ENCODE assay signal across 17 cellular contexts in the genomic region with DNA sequence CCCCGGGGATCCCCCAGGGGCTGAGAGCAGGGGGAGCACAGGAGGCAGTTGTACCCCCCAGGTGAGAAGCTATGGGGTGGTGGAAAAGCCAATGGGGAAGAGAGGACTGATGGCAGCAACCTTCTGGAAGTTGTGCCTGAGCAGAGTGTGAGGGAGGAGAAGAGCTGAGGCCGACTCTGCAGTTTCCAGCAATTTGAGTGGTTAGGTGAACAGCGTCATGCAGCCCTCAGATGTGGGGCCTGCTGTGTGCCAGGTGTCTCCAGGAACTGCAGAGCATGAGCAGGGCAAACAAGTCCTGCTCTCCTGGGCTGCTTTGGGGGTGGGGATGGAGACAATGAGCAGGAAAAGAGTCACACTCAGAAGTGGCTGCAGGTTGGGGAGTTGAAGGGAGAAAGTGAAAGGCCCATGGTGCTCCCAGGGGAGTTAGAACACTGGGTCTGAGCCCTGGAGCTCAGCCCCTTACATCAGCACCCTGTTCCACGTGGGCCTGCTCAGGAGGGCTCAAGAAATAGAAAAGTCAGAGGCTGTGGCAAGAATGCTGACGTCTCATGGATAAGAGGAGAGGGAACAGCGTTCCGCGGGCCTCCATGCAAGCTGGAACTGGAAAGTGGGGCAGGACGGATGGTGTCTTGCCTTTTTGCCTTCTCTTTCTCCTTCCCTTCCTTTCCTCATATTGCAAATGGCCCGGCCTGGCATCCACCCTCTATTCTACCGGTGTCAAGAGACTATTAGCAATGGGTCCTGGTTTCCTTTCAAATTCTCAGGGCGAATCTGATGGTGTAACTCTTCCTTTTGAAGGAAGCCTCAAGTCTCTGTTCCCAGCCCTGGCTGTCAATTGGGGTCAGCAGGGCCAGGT. TPM values are rescaled to one million over a fixed set of nuclear protein-coding genes. Genes with fewer than 3 reads are reported as not detected.
DNase-seq lines count a peak whose midpoint lies in the region; ATAC-seq and FAIRE-seq lines count a peak whose summit lies in the region.
"Had no signal": no experiment of that assay in that cellular context is flagged by ENCODE, and none has a peak within 500 bp of the region (broad histone marks: within the 10 kb centered on the region; RNA-seq: fewer than 3 reads in every experiment).

No MANE protein-coding gene starts in this region.

- H3K4me1 ChIP-seq in mesodermal cell (ENCODE audit: control insufficient read depth, insufficient read depth, low read length, poor library complexity, severe bottlenecking), result peaks cover 25% of the 10 kb centered on the region
- H3K4me1 ChIP-seq in small intestine (ENCODE audit: control insufficient read depth in 2 of 2, insufficient read depth in 1 of 2, low read depth in 1 of 2, low read length in 1 of 2), result peaks cover 0 to 2% of the 10 kb centered on the region in 2 donors

- peak overlapping the region; percentile 43 for H3K27ac ChIP-seq in mesodermal cell (ENCODE audit: low read depth, low read length, severe bottlenecking)
- H3K27ac ChIP-seq in small intestine (ENCODE audit: low read depth in 1 of 2, low read length in 1 of 2), result no peak overlapping the region

- WGBS in mesodermal cell (ENCODE audit: insufficient coverage in 2 of 2), 2 experiments, result 69 to 80% methylated on average over 7 to 11 of the region's 12 CpGs
- WGBS in small intestine, 3 donors, result 78 to 90% (median 78%) methylated on average over 12 of the region's 12 CpGs

- DNase-seq in DMS53 treated with DMSO at 0.1 percent for 48 hours (lab: John Stamatoyannopoulos, UW; ENCODE audit: unreplicated experiment) (peak; percentile 72), NCI-H69 (lab: John Stamatoyannopoulos, UW) (peak; percentile 59), AML-193 (lab: John Stamatoyannopoulos, UW) (no peak), NAMALWA (ENCODE audit: low spot score) (no peak), small intestine (no peak)
- DNase-seq in stimulated activated naive CD4-positive, alpha-beta T cell (lab: John Stamatoyannopoulos, UW), result no peak
- DNase-seq: activated CD4-positive, alpha-beta T cell treated with anti-CD3 and anti-CD28 coated beads, Interleukin-2, amount 50 U/mL, for 4 hours; activated naive CD4-positive, alpha-beta T cell treated with anti-CD3 and anti-CD28 coated beads, Interleukin-2, amount 50 U/mL, for 16 hours; COR-L47; NCI-H1930; NCI-H774; occipital lobe; stimulated activated CD4-positive, alpha-beta T cell treated with anti-CD3 and anti-CD28 coated beads, Interleukin-2, amount 100 ng/mL, for 48 hours had no signal

- no peak overlapping the region for H3K4me3 ChIP-seq in mesodermal cell (ENCODE audit: extremely low read depth, insufficient read depth, low read length, poor library complexity, severe bottlenecking)
- no peak overlapping the region for H3K4me3 ChIP-seq in small intestine (ENCODE audit: low read depth in 1 of 2, low read length in 2 of 2)

- no peak for FAIRE-seq in small intestine (lab: Jason Lieb, UNC)
- FAIRE-seq: H54 had no signal

- peak; percentile 39 for ATAC-seq in HG02798 (IDR thresholded peaks at IDR 0.05; ENCODE audit: poor library complexity, unreplicated experiment)
- ATAC-seq: sciatic nerve had no signal

- H3K36me3 ChIP-seq in mesodermal cell (ENCODE audit: control insufficient read depth, insufficient read depth, low read length) (no peaks in the 10 kb centered on the region), small intestine (ENCODE audit: control insufficient read depth in 2 of 2, insufficient read depth in 2 of 2, low read length in 2 of 2) (no peaks in the 10 kb centered on the region)

- H3K27me3 ChIP-seq in small intestine (ENCODE audit: control insufficient read depth in 2 of 2, insufficient read depth in 2 of 2, low read length in 2 of 2), result no peaks in the 10 kb centered on the region

- H3K9me3 ChIP-seq in mesodermal cell (ENCODE audit: control insufficient read depth, low read length), result no peaks in the 10 kb centered on the region
- H3K9me3 ChIP-seq in small intestine (ENCODE audit: control insufficient read depth, low read depth), result no peaks in the 10 kb centered on the region

RNA-seq across cellular contexts. Expression of a gene that starts 4.0 kb away (rescaled TPM):
- 48.5 TPM for polyA plus RNA-seq in mesodermal cell (2013, experiment 1 of 2)
- 54.6 TPM for polyA plus RNA-seq in mesodermal cell (2013, experiment 2 of 2)
- 1 to 10 TPM; 1.1 to 7.7 (median 2.4) TPM for polyA plus RNA-seq in small intestine

Comparison
In these comparisons a context has a peak if more than half of its experiments do, and no peak if none do; other contexts are left out.
1. DNase-seq: peak in DMS53 treated with DMSO at 0.1 percent for 48 hours (single experiment) and NCI-H69 (single experiment); none in AML-193 (0 of 2), NAMALWA (single experiment), stimulated activated naive CD4-positive, alpha-beta T cell (0 of 6) and small intestine (single experiment).